In the genomic region with DNA sequence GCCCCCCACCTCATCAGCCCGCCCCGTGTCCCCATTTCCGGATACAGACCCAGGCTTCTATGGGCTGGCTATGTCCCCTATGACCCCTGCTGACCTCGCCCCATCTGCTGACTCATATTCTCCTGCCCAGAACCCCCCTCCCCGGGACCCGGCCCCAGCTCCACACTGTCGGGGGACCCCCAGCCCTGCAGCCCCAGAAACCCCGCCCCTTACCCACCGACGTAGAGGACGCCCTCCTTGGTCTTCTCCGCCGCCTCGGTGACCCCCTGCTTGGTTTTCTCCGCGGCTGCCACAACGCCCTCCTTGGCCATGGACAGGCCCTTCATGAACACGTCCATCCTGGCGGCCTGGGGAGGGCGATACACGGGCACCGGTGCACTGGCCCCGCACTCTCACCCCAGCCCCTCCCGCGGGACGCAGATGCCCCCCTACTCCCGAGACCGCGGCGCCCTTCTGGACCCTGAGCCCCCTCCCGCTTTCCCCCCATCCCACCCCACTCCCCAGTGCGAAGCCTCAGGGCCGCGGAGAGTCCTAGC, we compare ENCODE assay signal across 14 cellular contexts. TPM values are rescaled to one million over a fixed set of nuclear protein-coding genes. Genes with fewer than 3 reads are reported as not detected.
A peak's percentile ranks its signal among the peaks of the same experiment; 100 is the strongest.
DNase-seq lines count a peak whose midpoint lies in the region; ATAC-seq and TF ChIP-seq lines count a peak whose summit lies in the region.
"Had no signal": no experiment of that assay in that cellular context is flagged by ENCODE, and none has a peak within 500 bp of the region (broad histone marks: within the 10 kb centered on the region; RNA-seq: fewer than 3 reads in every experiment).

No MANE protein-coding gene starts in this region.

- peaks cover 15 to 35% (median 22%) of the 10 kb centered on the region in 3 donors for H3K27me3 Mint-ChIP-seq in immature natural killer cell (ENCODE audit: low read depth in 3 of 3)
- peaks cover 42 to 51% of the 10 kb centered on the region in 2 donors for H3K27me3 Mint-ChIP-seq in stimulated activated naive B cell treated with anti-CD40 and anti-IgM and Interleukin-4, amounts not matched to agents 10 μg/mL and 1 μg/mL and 100 μg/mL, for 72 hours

- H3K4me1 ChIP-seq in cardiac muscle cell (ENCODE audit: low read depth) = no peaks in the 10 kb centered on the region
- peaks cover 5 to 13% of the 10 kb centered on the region in 2 donors for H3K4me1 ChIP-seq in ascending aorta

- H3K27ac ChIP-seq in cardiac muscle cell = no peak overlapping the region
- no peak overlapping the region for H3K27ac ChIP-seq in ascending aorta
- H3K27ac ChIP-seq: left lung, uterus had no signal

- H3K4me1 Mint-ChIP-seq in immature natural killer cell = peaks cover 7 to 15% of the 10 kb centered on the region in 2 donors
- peaks cover 31 to 39% of the 10 kb centered on the region in 2 donors for H3K4me1 Mint-ChIP-seq in stimulated activated naive B cell treated with anti-CD40 and anti-IgM and Interleukin-4, amounts not matched to agents 10 μg/mL and 1 μg/mL and 100 μg/mL, for 72 hours

- H3K27ac Mint-ChIP-seq in immature natural killer cell = no peak overlapping the region
- H3K27ac Mint-ChIP-seq in stimulated activated naive B cell treated with anti-CD40 and anti-IgM and Interleukin-4, amounts not matched to agents 10 μg/mL and 1 μg/mL and 100 μg/mL, for 72 hours = no peak overlapping the region
- H3K27ac Mint-ChIP-seq: dendritic cell treated with granulocyte-macrophage colony-stimulating factor and Interleukin-4, amounts not matched to agents 40 ng/mL and 50 ng/mL, for 4 days had no signal

- peaks cover 52% of the 10 kb centered on the region for H3K27me3 ChIP-seq in cardiac muscle cell
- peaks cover 20% of the 10 kb centered on the region for H3K27me3 ChIP-seq in ascending aorta

- peaks cover 0 to 1% (median 0%) of the 10 kb centered on the region in 6 donors for H3K9me3 Mint-ChIP-seq in immature natural killer cell
- H3K9me3 Mint-ChIP-seq in stimulated activated naive B cell treated with anti-CD40 and anti-IgM and Interleukin-4, amounts not matched to agents 10 μg/mL and 1 μg/mL and 100 μg/mL, for 72 hours = no peaks in the 10 kb centered on the region
- H3K9me3 Mint-ChIP-seq: dendritic cell treated with granulocyte-macrophage colony-stimulating factor and Interleukin-4, amounts not matched to agents 40 ng/mL and 50 ng/mL, for 4 days had no signal

- H3K9me3 ChIP-seq in cardiac muscle cell (ENCODE audit: low read depth) (no peaks in the 10 kb centered on the region), ascending aorta (no peaks in the 10 kb centered on the region)
- H3K9me3 ChIP-seq: left lung, uterus had no signal

- ATAC-seq in stimulated activated naive B cell treated with anti-CD40 and anti-IgM and Interleukin-4, amounts not matched to agents 10 μg/mL and 1 μg/mL and 100 μg/mL, for 72 hours (replicated peaks) = no peak
- ATAC-seq in GM18870 (IDR thresholded peaks at IDR 0.05; ENCODE audit: unreplicated experiment) = no peak

- DNase-seq in cardiac muscle cell (ENCODE audit: low read depth in 1 of 2, low spot score in 1 of 2) = no peak
- DNase-seq in cardiac septum (ENCODE audit: low spot score) = no peak
- DNase-seq in ascending aorta (ENCODE audit: low spot score in 2 of 2) = no peak
- no peak for DNase-seq in immature natural killer cell
- no peak for DNase-seq in stimulated activated naive B cell treated with anti-CD40 and anti-IgM and Interleukin-4, amounts not matched to agents 10 μg/mL and 1 μg/mL and 100 μg/mL, for 72 hours
- no peak for DNase-seq in NCI-H774 (lab: John Stamatoyannopoulos, UW)
- DNase-seq in NCI-H187 treated with DMSO at 0.1 percent for 48 hours (lab: John Stamatoyannopoulos, UW) = no peak
- DNase-seq: foreskin melanocyte, left lung, NCI-H1930, SHP77, uterus had no signal

- H3K4me3 ChIP-seq in cardiac muscle cell (peak overlapping the region; percentile 56), ascending aorta (peak overlapping the region; percentile 52 to 61)

- no peaks in the 10 kb centered on the region for H3K36me3 ChIP-seq in cardiac muscle cell
- H3K36me3 ChIP-seq in ascending aorta = no peaks in the 10 kb centered on the region
- H3K36me3 ChIP-seq: left lung, uterus had no signal

- H3K36me3 Mint-ChIP-seq in immature natural killer cell = no peaks in the 10 kb centered on the region
- no peaks in the 10 kb centered on the region for H3K36me3 Mint-ChIP-seq in stimulated activated naive B cell treated with anti-CD40 and anti-IgM and Interleukin-4, amounts not matched to agents 10 μg/mL and 1 μg/mL and 100 μg/mL, for 72 hours

- TF ChIP-seq CTCF in cardiac muscle cell (IDR thresholded peaks at IDR 0.05; ENCODE audit: low read depth, low read length) (no peak), ascending aorta (IDR thresholded peaks at IDR 0.05) (no peak)

- H3K4me3 Mint-ChIP-seq in immature natural killer cell = peak overlapping the region in 4 of 5 donors; percentile 44 to 56 (median 53)
- H3K4me3 Mint-ChIP-seq in stimulated activated naive B cell treated with anti-CD40 and anti-IgM and Interleukin-4, amounts not matched to agents 10 μg/mL and 1 μg/mL and 100 μg/mL, for 72 hours = peak overlapping the region; percentile 62 to 79
- H3K4me3 Mint-ChIP-seq: dendritic cell treated with granulocyte-macrophage colony-stimulating factor and Interleukin-4, amounts not matched to agents 40 ng/mL and 50 ng/mL, for 4 days had no signal

- intact Hi-C loops in cardiac septum (cut with DNase I) = no loop called here
- intact Hi-C loops in ascending aorta (cut with DNase I) = no loop called here

RNA-seq across cellular contexts. Expression of a gene that starts 0.9 kb away (rescaled TPM):
- 1.6 and 2.4 TPM in 2 replicates for total RNA-seq in cardiac muscle cell
- polyA plus RNA-seq in cardiac muscle cell = 0.79 and 3.0 TPM in 2 replicates
- 0.43 TPM for total RNA-seq in cardiac septum
- total RNA-seq in ascending aorta = not detected
- under 1 TPM in 1 of 3 donors, not detected in 2; 0.26 TPM for polyA plus RNA-seq in immature natural killer cell
- total RNA-seq: left lung, uterus had no signal

RNA-seq across cellular contexts. Expression of a gene that starts 1.1 kb away (rescaled TPM):
- total RNA-seq in cardiac muscle cell = not detected in 2 replicates
- polyA plus RNA-seq in cardiac muscle cell = not detected in 2 replicates
- total RNA-seq in cardiac septum = not detected
- not detected for total RNA-seq in ascending aorta
- not detected for polyA plus RNA-seq in immature natural killer cell
- total RNA-seq: left lung, uterus had no signal

RNA-seq across cellular contexts. Expression of a gene that starts 17.9 kb away (rescaled TPM):
- total RNA-seq in cardiac muscle cell = 30.2 and 42.6 TPM in 2 replicates
- polyA plus RNA-seq in cardiac muscle cell = 32.0 and 32.3 TPM in 2 replicates
- total RNA-seq in cardiac septum = 30.2 TPM
- 32.7 TPM for total RNA-seq in ascending aorta
- polyA plus RNA-seq in immature natural killer cell = 10 to 100 TPM; 45.2 to 53.0 (median 49.4) TPM

RNA-seq across cellular contexts. Expression of a gene that starts 19.4 kb away (rescaled TPM):
- total RNA-seq in cardiac muscle cell (0.27 and 0.63 TPM in 2 replicates), cardiac septum (0.48 TPM), ascending aorta (not detected)
- polyA plus RNA-seq in cardiac muscle cell (0.79 TPM in 2 replicates), immature natural killer cell (under 1 TPM; 0.34 to 0.63 (median 0.46) TPM)
